Comparison of ENCODE assay signal across 8 cellular contexts in genomic region chr2:241701405-241702154, GRCh38. TPM values are rescaled to one million over a fixed set of nuclear protein-coding genes. Genes with fewer than 3 reads are reported as not detected.
DNase-seq lines count a peak whose midpoint lies in the region; ATAC-seq and TF ChIP-seq lines count a peak whose summit lies in the region.

TSS of gene ING5 (plus strand) at chr2:241702039. CDS start at chr2:241702066, 27 bp downstream.

- peak within 1 kb of the TSS; percentile 96 for H3K4me3 Mint-ChIP-seq in memory B cell

- H3K4me1 ChIP-seq in effector memory CD4-positive, alpha-beta T cell (ENCODE audit: control insufficient read depth, insufficient read depth, low read length, poor library complexity, severe bottlenecking) = peaks cover 15% of the 10 kb centered on the region

- H3K27ac Mint-ChIP-seq in memory B cell = peak within 1 kb of the TSS; percentile 94

- DNase-seq in CMK (ENCODE audit: low read depth) = peak; percentile 78
- DNase-seq in GM20000 (ENCODE audit: low spot score) = peak; percentile 95
- DNase-seq in HS-5 (ENCODE audit: low read depth) = peak; percentile 73
- peak; percentile 84 for DNase-seq in NOMO-1 treated with DMSO at 0.1 percent for 48 hours (lab: John Stamatoyannopoulos, UW; ENCODE audit: unreplicated experiment)
- peak; percentile 90 to 93 (median 92) for DNase-seq in effector memory CD4-positive, alpha-beta T cell
- peak; percentile 96 to 97 for DNase-seq in memory B cell (ENCODE audit: low spot score in 2 of 2)
- DNase-seq in stimulated activated CD8-positive, alpha-beta memory T cell treated with anti-CD3 and anti-CD28 coated beads, Interleukin-12 subunit alpha, Interleukin-12 subunit beta, amount 100 ng/mL, for 1 hour (ENCODE audit: low read depth) = peak; percentile 93

- no peaks in the 10 kb centered on the region for H3K27me3 ChIP-seq in effector memory CD4-positive, alpha-beta T cell (replicated peaks; ENCODE audit: control insufficient read depth, insufficient read depth, low read length, poor library complexity, severe bottlenecking)

- H3K4me3 ChIP-seq in effector memory CD4-positive, alpha-beta T cell (ENCODE audit: insufficient read depth, low read depth, low read length, poor library complexity, severe bottlenecking) = peak within 1 kb of the TSS; percentile 72

- H3K9me3 ChIP-seq in effector memory CD4-positive, alpha-beta T cell (ENCODE audit: control insufficient read depth, low read length) = no peaks in the 10 kb centered on the region

- H3K27ac ChIP-seq in effector memory CD4-positive, alpha-beta T cell (ENCODE audit: insufficient read depth, low read length, poor library complexity, severe bottlenecking) = peak within 1 kb of the TSS; percentile 77

- POLR2A ChIA-PET in activated CD8-positive, alpha-beta memory T cell treated with anti-CD3 and anti-CD28 coated beads for 36 hours (lab: Charles Lee) = interaction anchor here (0.6 to 5.3 kb wide), 9 partner anchors 10 to 593 kb away, joined by 3 to 45 read pairs (median 3); partner anchors contain the start of genes D2HGDH and DTYMK

- peak; percentile 66 for ATAC-seq in memory B cell (ENCODE audit: low read depth)

- peaks cover 17% of the 10 kb centered on the region for H3K4me1 Mint-ChIP-seq in memory B cell

- H3K36me3 ChIP-seq in effector memory CD4-positive, alpha-beta T cell (ENCODE audit: control insufficient read depth, insufficient read depth, low read length) = peaks cover 12% of the 10 kb centered on the region

- H3K27me3 Mint-ChIP-seq in memory B cell = no peaks in the 10 kb centered on the region

- H3K9me3 Mint-ChIP-seq in memory B cell = no peaks in the 10 kb centered on the region

- peaks cover 10% of the 10 kb centered on the region for H3K36me3 Mint-ChIP-seq in memory B cell

- TF ChIP-seq CTCF in GM20000 (IDR thresholded peaks at IDR 0.05; ENCODE audit: extremely low read depth, missing control alignments) = no peak

- CTCF ChIA-PET in activated CD8-positive, alpha-beta memory T cell treated with anti-CD3 and anti-CD28 coated beads for 36 hours (lab: Charles Lee) = interaction anchor here (1.4 to 5.4 kb wide), 9 partner anchors 10 to 177 kb away, joined by 3 to 32 read pairs (median 4); partner anchors contain the start of gene DTYMK

RNA-seq across cellular contexts. Expression of gene ING5, which starts in this region (rescaled TPM):
- total RNA-seq in activated CD8-positive, alpha-beta memory T cell treated with anti-CD3 and anti-CD28 coated beads for 36 hours = 10 to 100 TPM; 44.2 to 47.1 TPM

Comparison
In these comparisons a context has a peak if more than half of its experiments do, and no peak if none do; other contexts are left out.
1. Peak in every context shown above with its lines: DNase-seq, ATAC-seq, H3K4me3 ChIP-seq and H3K27ac ChIP-seq.